ENCODE assay signal across 10 cellular contexts in genomic region chr4:80540785-80541469, GRCh38.
DNase-seq lines count a peak whose midpoint lies in the region; ATAC-seq and TF ChIP-seq lines count a peak whose summit lies in the region.
"Had no signal": no experiment of that assay in that cellular context is flagged by ENCODE, and none has a peak within 500 bp of the region (broad histone marks: within the 10 kb centered on the region; RNA-seq: fewer than 3 reads in every experiment).

No MANE protein-coding gene starts in this region.

- peak; percentile 96 for ATAC-seq in GM19438 (IDR thresholded peaks at IDR 0.05; ENCODE audit: low read depth, unreplicated experiment)
- ATAC-seq in HG03060 (IDR thresholded peaks at IDR 0.05; ENCODE audit: low read depth, unreplicated experiment), result peak; percentile 94

- H3K4me3 ChIP-seq in GM06990 (replicated peaks; ENCODE audit: low read depth, low read length), result no peak overlapping the region

- peak; percentile 68 for DNase-seq in GM06990 (ENCODE audit: extremely low read depth, insufficient read length)
- peak; percentile 60 for DNase-seq in amniotic epithelial cell (ENCODE audit: low read depth)
- no peak for DNase-seq in activated CD4-positive, alpha-beta T cell treated with anti-CD3 and anti-CD28 coated beads for 4 hours
- no peak for DNase-seq in NCI-H2227 (lab: John Stamatoyannopoulos, UW; ENCODE audit: unreplicated experiment)
- no peak for DNase-seq in NCI-H2171 (lab: John Stamatoyannopoulos, UW)
- DNase-seq in H4 (ENCODE audit: low spot score), result no peak
- DNase-seq: kidney glomerular epithelial cell, MM.1S had no signal

- H3K36me3 ChIP-seq in GM06990 (ENCODE audit: control insufficient read depth, insufficient read depth, low read length), result no peaks in the 10 kb centered on the region

- no peaks in the 10 kb centered on the region for H3K27me3 ChIP-seq in GM06990 (replicated peaks; ENCODE audit: control insufficient read depth, insufficient read depth, low read length)

- no peak for TF ChIP-seq CTCF in GM06990 (IDR thresholded peaks at IDR 0.05; ENCODE audit: insufficient read depth, low read length, poor library complexity, severe bottlenecking)

Comparison
In these comparisons a context has a peak if more than half of its experiments do, and no peak if none do; other contexts are left out.
1. DNase-seq: peak in GM06990 (single experiment) and amniotic epithelial cell (single experiment); none in activated CD4-positive, alpha-beta T cell treated with anti-CD3 and anti-CD28 coated beads for 4 hours (0 of 2), NCI-H2227 (single experiment), NCI-H2171 (single experiment) and H4 (single experiment).